ENCODE assay signal across 9 cellular contexts in the genomic region with DNA sequence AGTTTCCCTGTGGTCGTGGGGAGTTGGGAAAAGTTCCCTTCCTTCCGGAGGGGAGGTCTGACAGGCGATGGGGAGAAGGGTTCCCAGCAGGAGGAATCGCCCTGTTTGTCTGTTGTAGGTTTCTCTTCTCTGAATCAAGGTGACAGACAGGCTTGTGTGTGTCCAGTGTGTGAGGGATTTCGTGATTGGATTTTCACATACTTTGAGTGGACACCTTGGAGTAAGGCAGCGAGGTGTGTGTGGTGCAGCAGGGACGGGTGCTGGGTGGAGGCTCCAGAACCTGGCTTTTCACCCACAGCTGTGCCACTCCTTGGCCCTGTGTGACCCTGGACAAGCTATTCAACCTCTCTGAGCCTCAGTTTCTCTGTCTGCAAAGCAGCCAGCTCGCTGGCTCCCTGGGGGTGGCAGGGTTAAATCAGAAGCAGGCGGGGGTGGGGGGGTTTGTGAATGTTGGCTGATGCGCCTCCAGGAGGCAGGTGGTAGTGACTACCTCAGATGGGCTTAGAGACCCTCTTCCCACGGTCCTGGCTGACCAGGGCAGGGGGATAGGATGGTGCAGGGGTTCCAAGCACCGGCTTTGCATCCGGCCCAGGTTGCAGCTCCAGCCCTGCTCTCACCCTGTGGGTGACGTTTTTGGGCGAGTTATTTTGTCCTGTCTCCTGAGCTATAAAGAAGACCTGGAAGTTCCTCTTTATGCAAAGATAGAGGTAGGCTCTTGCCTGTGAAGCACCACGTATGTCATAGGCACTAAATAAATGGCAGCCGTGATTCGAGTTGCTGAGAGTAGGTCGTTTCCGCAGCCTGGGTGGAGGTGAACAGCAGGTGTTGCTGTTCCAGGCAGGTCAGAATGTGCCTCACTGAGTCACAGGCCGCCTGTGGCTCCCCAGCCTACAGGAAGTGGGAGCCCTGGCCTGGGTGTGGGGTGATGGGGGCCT. TPM values are rescaled to one million over a fixed set of nuclear protein-coding genes. Genes with fewer than 3 reads are reported as not detected.
A peak's percentile ranks its signal among the peaks of the same experiment; 100 is the strongest.
DNase-seq lines count a peak whose midpoint lies in the region; ATAC-seq, FAIRE-seq and TF ChIP-seq lines count a peak whose summit lies in the region.
"Had no signal": no experiment of that assay in that cellular context is flagged by ENCODE, and none has a peak within 500 bp of the region (broad histone marks: within the 10 kb centered on the region; RNA-seq: fewer than 3 reads in every experiment).

No MANE protein-coding gene starts in this region.

- H3K27me3 ChIP-seq in GM12878 (replicated peaks in 1 of 2; ENCODE audit: control insufficient read depth in 2 of 2, insufficient read depth in 2 of 2, low read length in 1 of 2) (peaks cover 5 to 11% of the 10 kb centered on the region in 2 experiments), kidney epithelial cell (ENCODE audit: control insufficient read depth, insufficient read depth, low read length) (no peaks in the 10 kb centered on the region), thymus (ENCODE audit: control insufficient read depth, insufficient read depth) (peaks cover 10% of the 10 kb centered on the region)
- H3K27me3 ChIP-seq: right lobe of liver had no signal

- no peak for TF ChIP-seq EP300 in GM12878 (IDR thresholded peaks at IDR 0.05; ENCODE audit: borderline replicate concordance in 1 of 2, control insufficient read depth in 1 of 2, low read depth in 2 of 2, low read length in 2 of 2)

- DNase-seq in KBM-7 (peak; percentile 5), GM12878 (ENCODE audit: low read depth, low spot score) (no peak), kidney epithelial cell (ENCODE audit: low read depth) (no peak), GM19238 (ENCODE audit: insufficient read length, low spot score) (no peak)
- DNase-seq: activated gamma-delta T cell treated with Interleukin-2 at 50 U/mL for 16 hours had no signal

- H3K79me2 ChIP-seq in GM12878 (ENCODE audit: control insufficient read depth, insufficient read depth, low read length) = no peaks in the 10 kb centered on the region

- ATAC-seq in GM12878 (peak; percentile 27), GM19463 (IDR thresholded peaks at IDR 0.05; ENCODE audit: unreplicated experiment) (no peak), GM18909 (IDR thresholded peaks at IDR 0.05; ENCODE audit: poor library complexity, unreplicated experiment) (no peak)

- H3K9me3 ChIP-seq in GM12878 (replicated peaks; ENCODE audit: control insufficient read depth, insufficient read depth, low read length) = no peaks in the 10 kb centered on the region
- H3K9me3 ChIP-seq in thymus (ENCODE audit: control insufficient read depth) = no peaks in the 10 kb centered on the region
- H3K9me3 ChIP-seq: right lobe of liver had no signal

- FAIRE-seq in GM12878 (lab: Jason Lieb, UNC) = no peak

- TF ChIP-seq POLR2A in GM12878 (IDR thresholded peaks at IDR 0.05; ENCODE audit: low read depth, low read length) = no peak

- no peaks in the 10 kb centered on the region for H3K36me3 ChIP-seq in GM12878 (ENCODE audit: control insufficient read depth in 2 of 2, insufficient read depth in 2 of 2, low read length in 1 of 2)
- H3K36me3 ChIP-seq in kidney epithelial cell (ENCODE audit: control insufficient read depth, insufficient read depth, low read length) = no peaks in the 10 kb centered on the region
- no peaks in the 10 kb centered on the region for H3K36me3 ChIP-seq in thymus (ENCODE audit: control insufficient read depth, insufficient read depth)
- H3K36me3 ChIP-seq: right lobe of liver had no signal

- TF ChIP-seq CTCF in GM12878 (IDR thresholded peaks at IDR 0.05 in 2 of 3, conservative IDR thresholded peaks at IDR 0.05 in 1 of 3; ENCODE audit: control insufficient read depth in 2 of 3, extremely low read depth in 1 of 3, insufficient read depth in 1 of 3, low read depth in 3 of 3, low read length in 3 of 3) (no peak), kidney epithelial cell (IDR thresholded peaks at IDR 0.05; ENCODE audit: insufficient read depth, low read length, poor library complexity, severe bottlenecking) (no peak)

- H3K4me3 ChIP-seq in GM12878 (no peak overlapping the region), kidney epithelial cell (ENCODE audit: low read depth, low read length) (peak overlapping the region; percentile 54), thymus (ENCODE audit: low read length) (peak overlapping the region; percentile 2)
- H3K4me3 ChIP-seq: right lobe of liver had no signal

- H3K27ac ChIP-seq in GM12878 (ENCODE audit: control insufficient read depth, insufficient read depth) = no peak overlapping the region
- peak overlapping the region; percentile 46 for H3K27ac ChIP-seq in thymus (ENCODE audit: low read depth)
- H3K27ac ChIP-seq: right lobe of liver had no signal

- H3K9ac ChIP-seq in GM12878 (ENCODE audit: control insufficient read depth, insufficient read depth, low read length) = no peak overlapping the region

- in situ Hi-C loops in KBM-7 (cut with MboI; ENCODE audit: low pct_unique_long_range_greater_than_20kb, low sequenced_read_pairs) = no loop called here
- in situ Hi-C loops in GM12878 (cut with MboI) = no loop called here

- TF ChIP-seq RAD21 in GM12878 (IDR thresholded peaks at IDR 0.05; ENCODE audit: insufficient read depth, low read depth, low read length) = no peak

- POLR2A ChIA-PET in GM12878 (lab: Charles Lee) = no interaction called here

- 16% methylated on average over 21 of the region's 21 CpGs for WGBS in GM12878 (ENCODE audit: insufficient coverage, insufficient replicate concordance, low lambda C conversion rate, missing lambda C conversion rate)
- WGBS in thymus = 34% methylated on average over 21 of the region's 21 CpGs

- no peaks in the 10 kb centered on the region for H3K4me1 ChIP-seq in GM12878 (ENCODE audit: control insufficient read depth, insufficient read depth, low read length)
- H3K4me1 ChIP-seq in thymus (ENCODE audit: control insufficient read depth, insufficient read depth, low read length) = no peaks in the 10 kb centered on the region

- no peak overlapping the region for H3K4me2 ChIP-seq in GM12878 (ENCODE audit: control insufficient read depth, insufficient read depth)

- H4K20me1 ChIP-seq in GM12878 (ENCODE audit: control insufficient read depth, insufficient read depth) = no peaks in the 10 kb centered on the region

- no peak overlapping the region for H2AFZ ChIP-seq in GM12878 (ENCODE audit: control insufficient read depth, low read depth, low read length)

- BruUV-seq in GM12878 (replicated peaks; lab: Mats Ljungman, UMichigan) = no TSS peak

- SMC1A ChIA-PET in GM12878 (lab: Charles Lee; ENCODE audit: uncharacterized antibody, unreplicated experiment) = no interaction called here

- RAD21 ChIA-PET in GM12878 (lab: Charles Lee; ENCODE audit: unreplicated experiment) = interaction anchor here (0.6 kb wide), 1 partner anchor 490 kb away, joined by 4 read pairs; no protein-coding TSS in a partner anchor

- intact Hi-C loops in GM12878 (cut with micrococcal nuclease; ENCODE audit: unreplicated experiment) = no loop called here

- CTCF ChIA-PET in GM12878 (lab: Yijun Ruan, JAX) = no interaction called here

TF ChIP-seq in GM12878, 131 proteins besides CTCF, POLR2A, EP300 and RAD21 (continues in another document):
- TF ChIP-seq CBX5 (IDR thresholded peaks at IDR 0.05; ENCODE audit: low read depth) (no peak), SMAD1 (IDR thresholded peaks at IDR 0.05; ENCODE audit: low read depth, partially characterized antibody) (no peak), HDAC6 (IDR thresholded peaks at IDR 0.05; ENCODE audit: unreplicated experiment) (no peak)

RNA-seq across cellular contexts. Expression of a gene that starts 0.7 kb away (rescaled TPM):
- total RNA-seq in GM12878 (2013; cell fraction: nucleolus; rRNA removed) = 0.15 TPM in 1 of 2 replicates, not detected in the other
- total RNA-seq in GM12878 (2014; rRNA removed) = not detected in 2 replicates
- not detected in 2 replicates for total RNA-seq in GM12878 (2014; rRNA removed; fragmentation: Illumina TruSeq; extraction: Trizol)
- 0.05 TPM in 1 of 2 replicates, not detected in the other for total RNA-seq in GM12878 (2021)
- polyA plus RNA-seq in GM12878 (2011; ENCODE audit: low read depth) = not detected
- polyA plus RNA-seq in GM12878 (2011; rRNA removed) = 0.08 and 0.12 TPM in 2 replicates
- 0.03 and 0.10 TPM in 2 replicates for polyA plus RNA-seq in GM12878 (2011; cell fraction: cytosol; rRNA removed)
- polyA plus RNA-seq in GM12878 (2011; cell fraction: nucleus; rRNA removed) = 0.10 and 0.21 TPM in 2 replicates
- polyA plus RNA-seq in GM12878 (2012) = 0.06 TPM in 1 of 2 replicates, not detected in the other
- not detected in 2 replicates for polyA plus RNA-seq in GM12878 (2014; fragmentation: Illumina TruSeq; extraction: Trizol)
- polyA plus RNA-seq in GM12878 (2014; fragmentation: Nextera tagmentation; extraction: Ambion mirVana) = not detected
- not detected in 2 replicates for polyA plus RNA-seq in GM12878 (2014; rRNA removed)
- not detected for polyA plus RNA-seq in GM12878 (2016; fragmentation: Nextera tagmentation; extraction: Ambion mirVana)
- 0.21 and 0.95 TPM in 2 replicates for polyA minus RNA-seq in GM12878 (2011; rRNA and poly(A)+ RNA removed)
- polyA minus RNA-seq in GM12878 (2011; cell fraction: cytosol; rRNA and poly(A)+ RNA removed) = 0.62 TPM in 1 of 2 replicates, not detected in the other
- under 0.01 TPM in 1 of 2 replicates, not detected in the other for polyA minus RNA-seq in GM12878 (2011; cell fraction: nucleus; rRNA and poly(A)+ RNA removed)
- total RNA-seq in kidney epithelial cell = 0.89 and 1.2 TPM in 2 replicates
- polyA plus RNA-seq in thymus = 1.1 TPM

RNA-seq across cellular contexts. Expression of a gene that starts 50.7 kb away (rescaled TPM):
- total RNA-seq in GM12878 (2013; cell fraction: nucleolus; rRNA removed) = not detected in 2 replicates
- total RNA-seq in GM12878 (2014; rRNA removed) (not detected in 2 replicates), GM12878 (2014; rRNA removed; fragmentation: Illumina TruSeq; extraction: Trizol) (not detected in 2 replicates), GM12878 (2021) (0.21 TPM in 1 of 2 replicates, not detected in the other), kidney epithelial cell (0.17 TPM in 1 of 2 replicates, not detected in the other)
- polyA plus RNA-seq in GM12878 (2011; ENCODE audit: low read depth) = not detected
- polyA plus RNA-seq in GM12878 (2011; rRNA removed) (not detected in 2 replicates), GM12878 (2014; fragmentation: Illumina TruSeq; extraction: Trizol) (not detected in 2 replicates), GM12878 (2014; fragmentation: Nextera tagmentation; extraction: Ambion mirVana) (not detected), GM12878 (2014; rRNA removed) (not detected in 2 replicates), GM12878 (2016; fragmentation: Nextera tagmentation; extraction: Ambion mirVana) (not detected), thymus (0.62 TPM)
- polyA plus RNA-seq in GM12878 (2011; cell fraction: cytosol; rRNA removed) = not detected in 2 replicates
- polyA plus RNA-seq in GM12878 (2011; cell fraction: nucleus; rRNA removed) = not detected in 2 replicates
- 0.10 TPM in 1 of 2 replicates, not detected in the other for polyA plus RNA-seq in GM12878 (2012)
- not detected in 2 replicates for polyA minus RNA-seq in GM12878 (2011; rRNA and poly(A)+ RNA removed)
- polyA minus RNA-seq in GM12878 (2011; cell fraction: cytosol; rRNA and poly(A)+ RNA removed) = not detected in 2 replicates
- not detected in 2 replicates for polyA minus RNA-seq in GM12878 (2011; cell fraction: nucleus; rRNA and poly(A)+ RNA removed)
